Comparison of ENCODE assay signal across 26 cellular contexts in the genomic region with DNA sequence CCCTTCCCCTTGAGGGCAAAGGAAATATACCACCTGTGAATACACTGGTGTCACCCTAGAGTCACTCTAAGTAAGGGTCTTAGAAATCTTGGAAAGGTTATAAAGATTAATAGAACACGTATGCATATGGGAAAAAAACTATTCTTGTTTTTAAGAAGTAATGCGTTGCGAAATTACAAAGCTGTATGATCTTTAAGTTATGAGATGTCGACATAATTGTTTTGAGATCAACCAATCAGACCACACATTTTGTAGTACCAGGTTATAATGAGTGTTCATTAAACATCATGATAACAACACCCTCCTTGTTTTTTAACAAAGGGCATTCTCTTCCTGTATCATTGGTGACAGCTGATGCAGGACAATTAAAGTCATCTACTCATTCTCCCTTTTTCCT.
"Had no signal": no experiment of that assay in that cellular context is flagged by ENCODE, and none has a peak within 500 bp of the region (broad histone marks: within the 10 kb centered on the region; RNA-seq: fewer than 3 reads in every experiment).

No MANE protein-coding gene starts in this region.

- DNase-seq: activated CD4-positive, alpha-beta T cell treated with anti-CD3 and anti-CD28 coated beads, Interleukin-2, amount 50 U/mL, for 4 hours; activated CD8-positive, alpha-beta memory T cell treated with anti-CD3 and anti-CD28 coated beads for 24 hours; activated CD8-positive, alpha-beta memory T cell treated with anti-CD3 and anti-CD28 coated beads, Interleukin-2, amount 50 U/mL, for 4 hours; activated naive CD4-positive, alpha-beta T cell; activated T-cell treated with anti-CD3 and anti-CD28 coated beads, Interleukin-2, amount 50 U/mL, for 24 hours; amniotic stem cell; colonic mucosa; dorsolateral prefrontal cortex; effector memory CD8-positive, alpha-beta T cell; foreskin melanocyte; glutamatergic neuron; immature natural killer cell; left ventricle myocardium superior; mammary epithelial cell; naive thymus-derived CD8-positive, alpha-beta T cell; ovary; spleen; stimulated activated CD4-positive, alpha-beta T cell treated with anti-CD3 and anti-CD28 coated beads, Interleukin-4, amount 100 ng/mL, for 1 hour; stimulated activated naive CD4-positive, alpha-beta T cell; T-helper 9 cell had no signal

- H3K4me1 ChIP-seq: colonic mucosa, prostate gland had no signal

- H3K36me3 ChIP-seq: colonic mucosa, ovary, prostate gland, spleen, thoracic aorta had no signal

- H3K9me3 ChIP-seq: colonic mucosa, ovary, prostate gland, spleen, thoracic aorta had no signal

- ATAC-seq: activated T-helper 17 cell treated with anti-CD3 and anti-CD28 coated beads, Interleukin-2, amount 50 U/mL, for 72 hours; effector memory CD8-positive, alpha-beta T cell; esophagus mucosa; left ventricle myocardium superior; naive thymus-derived CD8-positive, alpha-beta T cell; WTC11 had no signal

- H3K4me2 ChIP-seq: hepatocyte had no signal

- H3K27ac ChIP-seq: colonic mucosa, dorsolateral prefrontal cortex, hepatocyte, ovary, prostate gland, spleen, thoracic aorta had no signal

- H3K27me3 ChIP-seq: colonic mucosa, hepatocyte, ovary, spleen had no signal

- H3K4me3 ChIP-seq: colonic mucosa, dorsolateral prefrontal cortex, hepatocyte, ovary, prostate gland, spleen, thoracic aorta had no signal
